ENCODE assay signal across 1 cellular context in the genomic region with DNA sequence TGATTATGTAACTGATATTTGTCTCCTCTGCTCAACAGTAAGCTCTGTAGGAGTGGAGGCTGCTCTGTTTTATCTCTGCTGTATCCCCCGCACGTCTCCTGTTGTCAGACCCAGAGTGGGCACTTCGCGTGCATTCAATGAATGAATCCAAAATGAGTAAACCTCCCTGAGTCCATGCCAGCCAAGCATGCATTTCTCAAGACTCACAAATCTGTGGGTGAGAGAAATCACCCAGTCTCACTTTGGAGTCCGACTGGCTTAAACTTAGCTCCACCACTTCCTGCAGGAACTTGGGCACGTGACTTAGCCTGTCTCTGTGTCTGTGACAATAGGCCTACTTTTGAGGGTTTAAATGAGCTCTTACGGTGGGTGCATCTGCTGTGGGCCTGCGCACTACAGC.
TF ChIP-seq lines count a peak whose summit lies in the region.

No MANE protein-coding gene starts in this region.

TF ChIP-seq in IMR-90, 13 proteins besides CTCF, POLR2A, EP300 and RAD21:
- TF ChIP-seq, protein P1, sequence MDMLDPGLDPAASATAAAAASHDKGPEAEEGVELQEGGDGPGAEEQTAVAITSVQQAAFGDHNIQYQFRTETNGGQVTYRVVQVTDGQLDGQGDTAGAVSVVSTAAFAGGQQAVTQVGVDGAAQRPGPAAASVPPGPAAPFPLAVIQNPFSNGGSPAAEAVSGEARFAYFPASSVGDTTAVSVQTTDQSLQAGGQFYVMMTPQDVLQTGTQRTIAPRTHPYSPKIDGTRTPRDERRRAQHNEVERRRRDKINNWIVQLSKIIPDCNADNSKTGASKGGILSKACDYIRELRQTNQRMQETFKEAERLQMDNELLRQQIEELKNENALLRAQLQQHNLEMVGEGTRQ (IDR thresholded peaks at IDR 0.05; ENCODE audit: low read depth, low read length), result peak; percentile 36; the same call in 1 of the 2 replicates
- no peak for TF ChIP-seq SMC3 (IDR thresholded peaks at IDR 0.05; ENCODE audit: low read depth, low read length)
